9 cellular contexts compared by ENCODE assay signal in genomic region chr18:73235491-73235890, GRCh38.
DNase-seq lines count a peak whose midpoint lies in the region; ATAC-seq, FAIRE-seq and TF ChIP-seq lines count a peak whose summit lies in the region.
"Had no signal": no experiment of that assay in that cellular context is flagged by ENCODE, and none has a peak within 500 bp of the region (broad histone marks: within the 10 kb centered on the region; RNA-seq: fewer than 3 reads in every experiment).

No MANE protein-coding gene starts in this region.

- TF ChIP-seq EP300 in HepG2 (IDR thresholded peaks at IDR 0.05; ENCODE audit: low read depth in 2 of 2, low read length in 2 of 2) (no peak), HepG2 (CRISPR knock-in tag; IDR thresholded peaks at IDR 0.05; ENCODE audit: borderline replicate concordance) (no peak), upper lobe of left lung (IDR thresholded peaks at IDR 0.05) (peak in 1 of 4 donors; percentile 59)

- intact Hi-C loops in HepG2 (cut with micrococcal nuclease; ENCODE audit: unreplicated experiment) (no loop called here), right lobe of liver (cut with DNase I) (no loop called here)

- TF ChIP-seq POLR2A in HepG2 (IDR thresholded peaks at IDR 0.05; ENCODE audit: insufficient read depth in 1 of 2, low read depth in 2 of 2, low read length in 2 of 2) (no peak), right lobe of liver (IDR thresholded peaks at IDR 0.05) (no peak), upper lobe of left lung (IDR thresholded peaks at IDR 0.05) (no peak)

- DNase-seq in HepG2 (ENCODE audit: low spot score) (peak; percentile 2), right lobe of liver (no peak), amniotic epithelial cell (ENCODE audit: low read depth) (peak; percentile 12), upper lobe of left lung (peak in 1 of 2 donors; percentile 60), middle frontal gyrus (ENCODE audit: extremely low spot score, low spot score) (no peak), T-helper 2 cell (no peak), NCI-H2081 treated with DMSO at 0.1 percent for 48 hours (lab: John Stamatoyannopoulos, UW) (no peak)
- DNase-seq: CD4-positive, CD25-positive, alpha-beta regulatory T cell had no signal

- in situ Hi-C loops in HepG2 (cut with HindIII; ENCODE audit: extremely low pct_ligation_motif_present, low pct_unique_long_range_greater_than_20kb), result no loop called here

- no peak overlapping the region for H3K4me3 ChIP-seq in HepG2 (replicated peaks in 1 of 3; ENCODE audit: insufficient read depth in 1 of 3, low read depth in 2 of 3, low read length in 3 of 3)
- H3K4me3 ChIP-seq in right lobe of liver, result no peak overlapping the region
- H3K4me3 ChIP-seq in upper lobe of left lung, result no peak overlapping the region

- no peak overlapping the region for H3K9ac ChIP-seq in HepG2 (ENCODE audit: insufficient read depth, low read depth, low read length)

- no peaks in the 10 kb centered on the region for H3K27me3 ChIP-seq in HepG2 (ENCODE audit: control insufficient read depth in 1 of 2, insufficient read depth in 2 of 2, low read length in 2 of 2)
- no peaks in the 10 kb centered on the region for H3K27me3 ChIP-seq in right lobe of liver
- H3K27me3 ChIP-seq in upper lobe of left lung, result no peaks in the 10 kb centered on the region

- POLR2A ChIA-PET in HepG2 (lab: Yijun Ruan, JAX), result no interaction called here

- no peak for TF ChIP-seq CTCF in HepG2 (CRISPR knock-in tag; IDR thresholded peaks at IDR 0.05)
- no peak for TF ChIP-seq CTCF in right lobe of liver (IDR thresholded peaks at IDR 0.05)
- TF ChIP-seq CTCF in upper lobe of left lung (IDR thresholded peaks at IDR 0.05), result no peak

- no peaks in the 10 kb centered on the region for H3K36me3 ChIP-seq in HepG2 (replicated peaks in 1 of 2; ENCODE audit: control insufficient read depth in 1 of 2, insufficient read depth in 2 of 2, low read length in 2 of 2)
- H3K36me3 ChIP-seq in right lobe of liver, result no peaks in the 10 kb centered on the region
- no peaks in the 10 kb centered on the region for H3K36me3 ChIP-seq in upper lobe of left lung

- no peaks in the 10 kb centered on the region for H3K79me2 ChIP-seq in HepG2 (ENCODE audit: insufficient read depth, low read length)

- H3K27ac ChIP-seq in HepG2 (ENCODE audit: extremely low read length, insufficient read depth, low read length) (no peak overlapping the region), right lobe of liver (no peak overlapping the region), upper lobe of left lung (no peak overlapping the region)

- TF ChIP-seq RAD21 in HepG2 (CRISPR knock-in tag; IDR thresholded peaks at IDR 0.05), result no peak

- H3K4me1 ChIP-seq in HepG2 (ENCODE audit: insufficient read depth, low read length) (no peaks in the 10 kb centered on the region), right lobe of liver (no peaks in the 10 kb centered on the region), upper lobe of left lung (no peaks in the 10 kb centered on the region)

- ATAC-seq in HepG2 (no peak), right lobe of liver (no peak), HG03060 (IDR thresholded peaks at IDR 0.05; ENCODE audit: low read depth, unreplicated experiment) (peak; percentile 90), upper lobe of left lung (ENCODE audit: low FRiP score in 2 of 2) (peak; percentile 32 to 90)

- no peaks in the 10 kb centered on the region for H4K20me1 ChIP-seq in HepG2 (ENCODE audit: insufficient read depth, low read length)

- H3K9me3 ChIP-seq in HepG2 (ENCODE audit: low read length) (no peaks in the 10 kb centered on the region), right lobe of liver (no peaks in the 10 kb centered on the region), upper lobe of left lung (no peaks in the 10 kb centered on the region)

- H3K4me2 ChIP-seq in HepG2 (ENCODE audit: low read depth, low read length), result no peak overlapping the region

- BruUV-seq in HepG2 (replicated peaks; lab: Mats Ljungman, UMichigan), result no TSS peak

- WGBS in HepG2 (ENCODE audit: low lambda C conversion rate), result 35% methylated on average over 8 of the region's 8 CpGs
- WGBS in right lobe of liver (ENCODE audit: insufficient coverage, low coverage, low lambda C conversion rate, missing lambda C conversion rate), result 72% methylated on average over 8 of the region's 8 CpGs
- WGBS in upper lobe of left lung, 2 donors, result 50 to 75% methylated on average over 8 of the region's 8 CpGs

- FAIRE-seq in HepG2 (lab: Jason Lieb, UNC), result no peak

- H2AFZ ChIP-seq in HepG2 (ENCODE audit: low read length), result no peak overlapping the region

- CTCF ChIA-PET in HepG2 (lab: Yijun Ruan, JAX; ENCODE audit: low intra/inter-chr PET ratio, low total read pairs), result no interaction called here

TF ChIP-seq in HepG2, 621 proteins besides CTCF, POLR2A, EP300 and RAD21:
- no peak for TF ChIP-seq PBX3 (CRISPR knock-in tag; IDR thresholded peaks at IDR 0.05; ENCODE audit: borderline replicate concordance)

Comparison
In these comparisons a context has a peak if more than half of its experiments do, and no peak if none do; other contexts are left out.
1. DNase-seq: peak in HepG2 (single experiment) and amniotic epithelial cell (single experiment); none in right lobe of liver (0 of 3), middle frontal gyrus (single experiment), T-helper 2 cell (0 of 5) and NCI-H2081 treated with DMSO at 0.1 percent for 48 hours (single experiment).
2. ATAC-seq: peak in HG03060 (single experiment) and upper lobe of left lung (2 of 2); none in HepG2 (single experiment) and right lobe of liver (0 of 4).